Comparison of ENCODE assay signal across 23 cellular contexts in the genomic region with DNA sequence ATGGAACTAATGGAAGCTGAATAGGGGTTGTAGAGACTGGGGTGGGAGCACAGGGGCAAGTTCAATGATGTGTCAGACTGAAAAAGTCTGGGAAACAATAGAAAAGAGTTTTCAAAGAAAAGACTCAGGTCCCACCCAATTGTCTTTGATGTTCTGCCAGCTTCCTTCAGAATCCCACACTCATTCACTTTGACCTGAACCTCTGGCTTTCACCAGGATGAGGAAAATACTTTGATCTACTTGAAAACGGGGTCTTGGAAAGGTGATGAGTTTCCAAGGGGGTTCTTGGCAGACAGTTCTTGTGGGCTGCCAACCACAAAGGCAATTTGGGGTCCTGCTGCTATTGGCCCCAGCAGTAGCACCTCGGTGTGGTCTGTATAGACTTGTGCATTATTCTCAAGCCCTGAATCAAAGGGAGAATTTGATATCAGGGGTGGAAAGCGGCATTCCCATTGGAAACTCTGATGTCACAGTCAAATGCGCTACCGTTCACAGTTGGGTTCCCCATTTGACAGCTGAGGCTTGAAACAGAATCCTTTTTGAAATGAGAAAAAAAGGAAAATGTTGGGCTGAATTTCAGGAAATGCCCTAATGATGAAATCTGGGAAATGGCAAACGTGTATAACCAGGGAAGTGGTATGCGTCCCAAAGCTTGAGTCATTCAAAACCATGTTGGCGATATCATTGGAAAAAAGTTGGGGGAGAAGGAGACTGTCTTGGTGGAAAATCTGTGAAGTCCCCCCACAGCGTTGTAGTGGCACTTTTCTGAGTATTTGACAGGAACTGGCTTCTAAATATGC.
DNase-seq lines count a peak whose midpoint lies in the region; ATAC-seq and TF ChIP-seq lines count a peak whose summit lies in the region.
"Had no signal": no experiment of that assay in that cellular context is flagged by ENCODE, and none has a peak within 500 bp of the region (broad histone marks: within the 10 kb centered on the region; RNA-seq: fewer than 3 reads in every experiment).

No MANE protein-coding gene starts in this region.

- no peak overlapping the region for H3K18ac ChIP-seq in trophoblast cell (ENCODE audit: low read length)

- no peak overlapping the region for H3K23ac ChIP-seq in trophoblast cell (ENCODE audit: low read length)

- peaks cover 10% of the 10 kb centered on the region for H3K79me1 ChIP-seq in trophoblast cell (ENCODE audit: low read length)

- H3K4ac ChIP-seq in trophoblast cell (ENCODE audit: low read depth, low read length), result no peak overlapping the region

- H3K4me3 ChIP-seq in cardiac fibroblast (replicated peaks in 1 of 2; ENCODE audit: low read depth in 2 of 2, low read length in 2 of 2), result no peak overlapping the region
- no peak overlapping the region for H3K4me3 ChIP-seq in trophoblast cell (ENCODE audit: low read depth, low read length)
- no peak overlapping the region for H3K4me3 ChIP-seq in SK-N-SH (ENCODE audit: low read depth in 2 of 2, low read length in 1 of 2)
- H3K4me3 ChIP-seq in right atrium auricular region, result no peak overlapping the region
- H3K4me3 ChIP-seq: A549; BLaER1 treated with 17β-estradiol and CSF1 and Interleukin-3, amounts not matched to agents 10 nM and 100 nM; GM23248 had no signal

- H3K9ac ChIP-seq in trophoblast cell (ENCODE audit: low read length) (no peak overlapping the region), SK-N-SH (no peak overlapping the region)
- H3K9ac ChIP-seq: BLaER1 treated with 17β-estradiol and CSF1 and Interleukin-3, amounts not matched to agents 10 nM and 100 nM; GM23248 had no signal

- H3K9me3 ChIP-seq in trophoblast cell (ENCODE audit: insufficient read depth, low read depth, low read length) (no peaks in the 10 kb centered on the region), SK-N-SH (no peaks in the 10 kb centered on the region), right atrium auricular region (no peaks in the 10 kb centered on the region)
- H3K9me3 ChIP-seq: A549; BLaER1 treated with 17β-estradiol and CSF1 and Interleukin-3, amounts not matched to agents 10 nM and 100 nM had no signal

- peaks cover 2% of the 10 kb centered on the region for H3K79me2 ChIP-seq in trophoblast cell (ENCODE audit: control insufficient read depth, insufficient read depth, low read length, poor library complexity)
- no peaks in the 10 kb centered on the region; the same call in 1 of the 2 replicates for H3K79me2 ChIP-seq in SK-N-SH (ENCODE audit: insufficient read depth)

- H3K14ac ChIP-seq in trophoblast cell (ENCODE audit: low read length), result no peak overlapping the region

- WGBS in trophoblast cell (ENCODE audit: extremely low coverage, insufficient coverage, insufficient read length), result no CpG with 5 or more reads among the region's 9 CpGs
- 68% methylated on average over 9 of the region's 9 CpGs for WGBS in SK-N-SH (ENCODE audit: low lambda C conversion rate)

- DNase-seq in EL (peak; percentile 68), RPMI7951 (ENCODE audit: low read depth) (peak; percentile 93), cardiac fibroblast (ENCODE audit: low read depth in 2 of 2) (peak; percentile 26 to 70), trophoblast cell (peak in 1 of 2 donors; percentile 15), SK-N-SH (no peak), right atrium auricular region (ENCODE audit: low spot score) (no peak), NOMO-1 treated with dmso at 0.1 percent for 144 hours (lab: John Stamatoyannopoulos, UW; ENCODE audit: unreplicated experiment) (no peak)
- DNase-seq: Calu3; CD8-positive, alpha-beta T cell; DMS53; Karpas-422; NCI-H1092 treated with DMSO at 0.1 percent for 48 hours; NCI-H146; NCI-H2029 treated with DMSO at 0.1 percent for 48 hours; NCI-H2171 treated with DMSO at 0.1 percent for 48 hours; OCI-M1; RPMI8226; SIG-M5 had no signal

- TF ChIP-seq CTCF in cardiac fibroblast (IDR thresholded peaks at IDR 0.05; ENCODE audit: low read depth, low read length) (no peak), SK-N-SH (IDR thresholded peaks at IDR 0.05) (no peak), right atrium auricular region (IDR thresholded peaks at IDR 0.05) (no peak)

- H3F3A ChIP-seq in SK-N-SH (replicated peaks; ENCODE audit: insufficient read depth), result peaks cover 28% of the 10 kb centered on the region

- no peaks in the 10 kb centered on the region for H3K27me3 ChIP-seq in trophoblast cell (ENCODE audit: insufficient read depth, low read length)
- H3K27me3 ChIP-seq in SK-N-SH (ENCODE audit: insufficient read depth), result no peaks in the 10 kb centered on the region
- H3K27me3 ChIP-seq in right atrium auricular region, result no peaks in the 10 kb centered on the region

- peak overlapping the region; percentile 24 for H2BK12ac ChIP-seq in trophoblast cell (ENCODE audit: low read length)

- H3K27ac ChIP-seq in trophoblast cell (ENCODE audit: low read depth, low read length), result no peak overlapping the region
- no peak overlapping the region for H3K27ac ChIP-seq in SK-N-SH (ENCODE audit: low read depth in 2 of 2, low read length in 1 of 2)
- no peak overlapping the region for H3K27ac ChIP-seq in right atrium auricular region
- H3K27ac ChIP-seq: A549; BLaER1 treated with 17β-estradiol and CSF1 and Interleukin-3, amounts not matched to agents 10 nM and 100 nM; GM23248; HL-60 had no signal

- H2AFZ ChIP-seq in trophoblast cell (ENCODE audit: insufficient read depth, low read length, poor library complexity) (no peak overlapping the region), SK-N-SH (ENCODE audit: low read depth) (no peak overlapping the region)
- H2AFZ ChIP-seq: GM23248 had no signal

- H2AK5ac ChIP-seq in trophoblast cell (ENCODE audit: low read length), result peak overlapping the region; percentile 35

- CTCF ChIA-PET in SK-N-SH (lab: Yijun Ruan, JAX), result no interaction called here

- ATAC-seq in GM18867 (IDR thresholded peaks at IDR 0.05; ENCODE audit: unreplicated experiment), result no peak
- ATAC-seq: A549; CD8-positive, alpha-beta T cell had no signal

- peaks cover 10% of the 10 kb centered on the region in 2 experiments for H3K4me1 ChIP-seq in trophoblast cell (ENCODE audit: control insufficient read depth in 1 of 2, insufficient read depth in 2 of 2, low read length in 2 of 2)
- H3K4me1 ChIP-seq in SK-N-SH (ENCODE audit: control insufficient read depth in 1 of 2, insufficient read depth in 2 of 2, low read depth in 1 of 2, low read length in 1 of 2), result peaks cover 8 to 17% of the 10 kb centered on the region in 2 experiments
- no peaks in the 10 kb centered on the region for H3K4me1 ChIP-seq in right atrium auricular region
- H3K4me1 ChIP-seq: A549 had no signal

- H4K8ac ChIP-seq in trophoblast cell (ENCODE audit: low read depth, low read length), result no peak overlapping the region

- H2BK120ac ChIP-seq in trophoblast cell (ENCODE audit: insufficient read depth, low read length, poor library complexity), result peak overlapping the region; percentile 44

- no peak for TF ChIP-seq RAD21 in SK-N-SH (IDR thresholded peaks at IDR 0.05; ENCODE audit: low read length)

- POLR2A ChIA-PET in SK-N-SH (lab: Yijun Ruan, JAX), result no interaction called here

- no peaks in the 10 kb centered on the region for H3K36me3 ChIP-seq in trophoblast cell (ENCODE audit: control insufficient read depth in 1 of 2, insufficient read depth in 2 of 2, low read length in 2 of 2)
- H3K36me3 ChIP-seq in SK-N-SH (replicated peaks in 1 of 2; ENCODE audit: control insufficient read depth in 1 of 2, insufficient read depth in 2 of 2, low read length in 1 of 2), result no peaks in the 10 kb centered on the region
- no peaks in the 10 kb centered on the region for H3K36me3 ChIP-seq in right atrium auricular region
- H3K36me3 ChIP-seq: BLaER1 treated with 17β-estradiol and CSF1 and Interleukin-3, amounts not matched to agents 10 nM and 100 nM had no signal

- H3K4me2 ChIP-seq in trophoblast cell (ENCODE audit: low read length) (no peak overlapping the region), SK-N-SH (no peak overlapping the region)
- H3K4me2 ChIP-seq: A549 had no signal

- H4K20me1 ChIP-seq in SK-N-SH (ENCODE audit: insufficient read depth), result no peaks in the 10 kb centered on the region

- no peak for TF ChIP-seq EP300 in SK-N-SH (IDR thresholded peaks at IDR 0.05; ENCODE audit: borderline replicate concordance in 1 of 2, low read depth in 1 of 2, low read length in 1 of 2)

- no peak overlapping the region for H4K91ac ChIP-seq in trophoblast cell (ENCODE audit: low read depth, low read length)

- H3K9me2 ChIP-seq in SK-N-SH, result no peaks in the 10 kb centered on the region

- H2BK5ac ChIP-seq in trophoblast cell (ENCODE audit: low read depth, low read length, poor library complexity), result no peak overlapping the region

- no peak overlapping the region for H4K12ac ChIP-seq in trophoblast cell (ENCODE audit: low read depth, low read length)

TF ChIP-seq in SK-N-SH, 30 proteins besides CTCF, POLR2A, EP300 and RAD21 (continues in another document):
- TF ChIP-seq PBX3 (IDR thresholded peaks at IDR 0.05) (no peak), FOXM1 (IDR thresholded peaks at IDR 0.05; ENCODE audit: low read depth) (no peak), EZH2phosphoT487 (IDR thresholded peaks at IDR 0.05; ENCODE audit: borderline replicate concordance, low read depth) (no peak), RXRA (IDR thresholded peaks at IDR 0.05; ENCODE audit: borderline replicate concordance, low read depth) (no peak), USF2 (IDR thresholded peaks at IDR 0.05; ENCODE audit: borderline replicate concordance, low read depth, low read length) (no peak)
- TF ChIP-seq, protein P1, sequence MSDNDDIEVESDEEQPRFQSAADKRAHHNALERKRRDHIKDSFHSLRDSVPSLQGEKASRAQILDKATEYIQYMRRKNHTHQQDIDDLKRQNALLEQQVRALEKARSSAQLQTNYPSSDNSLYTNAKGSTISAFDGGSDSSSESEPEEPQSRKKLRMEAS (IDR thresholded peaks at IDR 0.05; ENCODE audit: low read depth), result no peak

Comparison
In these comparisons a context has a peak if more than half of its experiments do, and no peak if none do; other contexts are left out.
1. DNase-seq: peak in EL (single experiment), RPMI7951 (single experiment) and cardiac fibroblast (2 of 2); none in SK-N-SH (single experiment), right atrium auricular region (single experiment) and NOMO-1 treated with dmso at 0.1 percent for 144 hours (single experiment).